ENCODE assay signal across 1 cellular context in the genomic region with DNA sequence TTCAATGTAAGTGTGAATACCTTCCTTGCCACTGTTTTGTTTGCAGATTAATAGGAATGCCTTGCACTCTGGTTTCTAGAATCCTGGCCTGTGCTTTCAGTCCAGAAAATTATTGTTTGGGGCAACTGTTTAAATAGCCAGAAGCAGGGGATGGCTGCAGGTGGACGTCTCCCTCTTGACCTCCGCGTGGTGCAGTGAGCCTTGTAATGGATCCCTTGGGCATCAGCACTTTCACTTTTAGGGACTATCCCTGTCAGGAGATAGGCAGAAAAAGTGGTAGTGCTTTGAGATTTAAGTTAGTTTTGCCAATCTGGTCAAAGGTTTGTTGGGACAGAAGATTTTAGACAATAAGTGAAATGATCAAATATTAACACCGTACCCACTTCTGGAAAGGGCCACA.
TF ChIP-seq lines count a peak whose summit lies in the region.

No MANE protein-coding gene starts in this region.

TF ChIP-seq in K562, 482 proteins besides CTCF, POLR2A, EP300 and RAD21 (continued from another document):
- TF ChIP-seq ARID3A (IDR thresholded peaks at IDR 0.05; ENCODE audit: borderline replicate concordance, low read depth, low read length), result no peak
